In the genomic region with DNA sequence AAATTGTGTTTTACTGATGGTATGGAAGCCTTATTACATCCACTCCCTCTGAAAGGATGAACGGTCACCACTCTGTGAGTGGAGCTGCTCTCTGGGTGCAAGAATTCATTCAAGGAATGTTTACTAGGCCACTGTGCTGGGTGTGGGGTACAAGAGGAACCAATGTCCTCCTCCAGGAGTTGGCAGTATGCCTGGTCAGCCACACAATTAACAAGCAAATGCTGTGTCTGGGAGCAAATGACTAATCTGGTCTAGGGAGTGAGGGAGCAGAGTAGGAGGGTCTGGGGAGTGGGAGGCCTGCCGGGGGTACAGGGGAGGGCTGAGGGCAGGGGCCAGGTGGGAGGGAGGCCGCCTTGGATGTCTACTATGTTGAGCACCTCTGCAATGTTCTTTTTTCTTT, we compare ENCODE assay signal across 11 cellular contexts. TPM values are rescaled to one million over a fixed set of nuclear protein-coding genes. Genes with fewer than 3 reads are reported as not detected.
DNase-seq lines count a peak whose midpoint lies in the region; ATAC-seq, FAIRE-seq and TF ChIP-seq lines count a peak whose summit lies in the region.
"Had no signal": no experiment of that assay in that cellular context is flagged by ENCODE, and none has a peak within 500 bp of the region (broad histone marks: within the 10 kb centered on the region; RNA-seq: fewer than 3 reads in every experiment).

No MANE protein-coding gene starts in this region.

- 22 to 54% methylated on average over 3 of the region's 3 CpGs for WGBS in sigmoid colon, 2 donors

- TF ChIP-seq EP300 in sigmoid colon (IDR thresholded peaks at IDR 0.05) = no peak

- no peaks in the 10 kb centered on the region for H3K27me3 ChIP-seq in sigmoid colon
- H3K27me3 ChIP-seq: ovary had no signal

- peaks cover 12% of the 10 kb centered on the region for H3K4me1 Mint-ChIP-seq in T-helper 17 cell

- peaks cover 0 to 6% (median 2%) of the 10 kb centered on the region in 4 donors for H3K4me1 ChIP-seq in sigmoid colon

- intact Hi-C loops in sigmoid colon (cut with DNase I) = no loop called here

- H3K27ac ChIP-seq in sigmoid colon = peak overlapping the region in 2 of 4 donors; percentile 0 to 44
- H3K27ac ChIP-seq: ovary had no signal

- H3K27me3 Mint-ChIP-seq in T-helper 17 cell = no peaks in the 10 kb centered on the region
- H3K27me3 Mint-ChIP-seq: central memory CD8-positive, alpha-beta T cell had no signal

- no peak overlapping the region for H3K4me3 ChIP-seq in sigmoid colon
- H3K4me3 ChIP-seq: ovary had no signal

- TF ChIP-seq CTCF in sigmoid colon (IDR thresholded peaks at IDR 0.05) = no peak

- TF ChIP-seq POLR2A in H54 (IDR thresholded peaks at IDR 0.05; ENCODE audit: low read depth, low read length) (no peak), sigmoid colon (IDR thresholded peaks at IDR 0.05) (no peak), GM12892 (IDR thresholded peaks at IDR 0.05; ENCODE audit: low read depth, low read length) (no peak)

- H3K4me3 Mint-ChIP-seq in T-helper 17 cell = no peak overlapping the region
- H3K4me3 Mint-ChIP-seq: central memory CD8-positive, alpha-beta T cell had no signal

- ATAC-seq in T-helper 17 cell (no peak), HG03469 (IDR thresholded peaks at IDR 0.05; ENCODE audit: unreplicated experiment) (no peak), HG03108 (IDR thresholded peaks at IDR 0.05; ENCODE audit: unreplicated experiment) (no peak)

- no peaks in the 10 kb centered on the region for H3K36me3 ChIP-seq in sigmoid colon
- H3K36me3 ChIP-seq: ovary had no signal

- H3K36me3 Mint-ChIP-seq in T-helper 17 cell (ENCODE audit: low read depth) = no peaks in the 10 kb centered on the region

- DNase-seq in H54 (ENCODE audit: insufficient read length, low spot score) = peak; percentile 61
- DNase-seq in T-helper 17 cell = no peak
- DNase-seq in globus pallidus (ENCODE audit: low spot score) = peak; percentile 94
- peak; percentile 81 for DNase-seq in sigmoid colon
- DNase-seq in GM12892 (ENCODE audit: insufficient read length) = no peak
- DNase-seq in DMS114 treated with DMSO at 0.1 percent for 48 hours (lab: John Stamatoyannopoulos, UW; ENCODE audit: unreplicated experiment) = no peak
- DNase-seq: ovary, T-helper 1 cell had no signal

- H3K9me3 ChIP-seq in T-helper 17 cell (ENCODE audit: control insufficient read depth, low read length, poor library complexity, severe bottlenecking) (no peaks in the 10 kb centered on the region), sigmoid colon (no peaks in the 10 kb centered on the region)
- H3K9me3 ChIP-seq: ovary had no signal

- peak overlapping the region; percentile 32 for H3K27ac Mint-ChIP-seq in T-helper 17 cell

- FAIRE-seq in H54 (lab: Jason Lieb, UNC) (no peak), GM12892 (lab: Jason Lieb, UNC) (no peak)

RNA-seq across cellular contexts. Expression of a gene that starts 27.2 kb away (rescaled TPM):
- under 1 TPM in 1 of 2 donors, not detected in 1; 0.12 TPM for total RNA-seq in T-helper 17 cell
- total RNA-seq in sigmoid colon = 1 to 10 TPM in 3 of 4 donors, under 1 TPM in 1; 0.68 to 3.9 (median 1.8) TPM
- polyA plus RNA-seq in sigmoid colon = 1 to 10 TPM in 2 of 3 donors, under 1 TPM in 1; 0.46 to 2.0 (median 1.8) TPM
- 0.19 TPM for polyA plus RNA-seq in GM12892 (2012; ENCODE audit: missing spikeins)

RNA-seq across cellular contexts. Expression of a gene that starts 27.4 kb away (rescaled TPM):
- under 1 TPM in 1 of 2 donors, not detected in 1; 0.13 TPM for total RNA-seq in T-helper 17 cell
- total RNA-seq in sigmoid colon = 10 to 100 TPM in 1 of 4 donors, 1 to 10 TPM in 3; 5.2 to 10.2 (median 7.8) TPM
- polyA plus RNA-seq in sigmoid colon = 1 to 10 TPM; 1.6 to 5.7 (median 3.0) TPM
- polyA plus RNA-seq in GM12892 (2012; ENCODE audit: missing spikeins) = 0.21 TPM

Comparison
In these comparisons a context has a peak if more than half of its experiments do, and no peak if none do; other contexts are left out.
1. DNase-seq: peak in H54 (single experiment), globus pallidus (single experiment) and sigmoid colon (single experiment); none in T-helper 17 cell (0 of 3), GM12892 (single experiment) and DMS114 treated with DMSO at 0.1 percent for 48 hours (single experiment).
2. RNA of a gene that starts 27.4 kb away (total RNA-seq): 5.2 to 10.2 TPM in sigmoid colon; 0.13 TPM in T-helper 17 cell; every median in the first group is over 4 times any median in the second.